In the genomic region with DNA sequence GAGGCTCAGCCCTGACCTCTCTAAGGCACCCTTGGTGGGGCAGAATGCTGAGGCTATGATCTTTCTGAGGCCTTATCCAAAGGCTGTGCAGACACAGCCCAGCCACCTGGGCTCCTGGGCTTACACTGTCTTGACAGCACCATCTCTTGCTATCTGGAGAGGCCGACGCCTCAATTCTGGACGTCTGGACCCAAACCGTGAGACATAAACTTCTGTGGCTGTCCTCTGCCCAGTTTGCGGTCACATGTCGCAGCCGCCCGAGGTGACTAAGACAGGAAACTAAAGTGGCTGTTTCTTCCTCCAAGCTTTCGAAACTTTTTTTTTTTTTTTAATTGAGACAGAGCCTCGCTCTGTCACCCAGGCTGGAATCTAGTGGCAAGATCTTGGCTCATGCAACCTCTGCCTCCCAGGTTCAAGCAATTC, we compare ENCODE assay signal across 8 cellular contexts.
DNase-seq lines count a peak whose midpoint lies in the region; ATAC-seq and TF ChIP-seq lines count a peak whose summit lies in the region.

No MANE protein-coding gene starts in this region.

- H3K4me1 Mint-ChIP-seq in dendritic cell treated with granulocyte-macrophage colony-stimulating factor and Interleukin-4, amounts not matched to agents 40 ng/mL and 50 ng/mL, for 4 days (ENCODE audit: low read depth) = peaks cover 62% of the 10 kb centered on the region
- H3K4me1 Mint-ChIP-seq in stimulated activated effector memory CD8-positive, alpha-beta T cell treated with anti-CD3 and anti-CD28 coated beads, Interleukin-12 subunit alpha, Interleukin-12 subunit beta, amount 100 ng/mL, for 72 hours = peaks cover 28% of the 10 kb centered on the region

- intact Hi-C loops in dendritic cell treated with granulocyte-macrophage colony-stimulating factor and Interleukin-4, amounts not matched to agents 40 ng/mL and 50 ng/mL, for 4 days (cut with micrococcal nuclease) = loop anchor here (1.0 to 5.0 kb wide), 4 partner anchors 84 to 698 kb away; partner anchors contain the start of genes RNASET2, RPS6KA2 and SFT2D1

- no peak for TF ChIP-seq CTCF in GM10266 (IDR thresholded peaks at IDR 0.05; ENCODE audit: control insufficient read depth, insufficient read depth, low read depth, missing control alignments)

- peak; percentile 73 for DNase-seq in RPMI8226
- DNase-seq in stimulated activated effector memory CD8-positive, alpha-beta T cell treated with anti-CD3 and anti-CD28 coated beads, Interleukin-12 subunit alpha, Interleukin-12 subunit beta, amount 100 ng/mL, for 72 hours (ENCODE audit: low spot score in 2 of 2) = no peak
- no peak for DNase-seq in GM10266 (ENCODE audit: extremely low spot score)
- no peak for DNase-seq in NCI-H345 treated with DMSO at 0.1 percent for 48 hours (lab: John Stamatoyannopoulos, UW; ENCODE audit: unreplicated experiment)
- no peak for DNase-seq in hippocampal formation (lab: John Stamatoyannopoulos, UW)

- H3K4me3 Mint-ChIP-seq in dendritic cell treated with granulocyte-macrophage colony-stimulating factor and Interleukin-4, amounts not matched to agents 40 ng/mL and 50 ng/mL, for 4 days = peak overlapping the region; percentile 68
- peak overlapping the region; percentile 64 for H3K4me3 Mint-ChIP-seq in stimulated activated effector memory CD8-positive, alpha-beta T cell treated with anti-CD3 and anti-CD28 coated beads, Interleukin-12 subunit alpha, Interleukin-12 subunit beta, amount 100 ng/mL, for 72 hours

- ATAC-seq in GM18499 (IDR thresholded peaks at IDR 0.05; ENCODE audit: insufficient read depth, unreplicated experiment) = peak; percentile 44
- ATAC-seq in HG02870 (IDR thresholded peaks at IDR 0.05; ENCODE audit: unreplicated experiment) = peak; percentile 43
- peak; percentile 81 for ATAC-seq in stimulated activated effector memory CD8-positive, alpha-beta T cell treated with anti-CD3 and anti-CD28 coated beads, Interleukin-12 subunit alpha, Interleukin-12 subunit beta, amount 100 ng/mL, for 72 hours

- H3K27me3 Mint-ChIP-seq in dendritic cell treated with granulocyte-macrophage colony-stimulating factor and Interleukin-4, amounts not matched to agents 40 ng/mL and 50 ng/mL, for 4 days = no peaks in the 10 kb centered on the region

- no peaks in the 10 kb centered on the region for H3K36me3 Mint-ChIP-seq in dendritic cell treated with granulocyte-macrophage colony-stimulating factor and Interleukin-4, amounts not matched to agents 40 ng/mL and 50 ng/mL, for 4 days (ENCODE audit: low read depth)
- no peaks in the 10 kb centered on the region for H3K36me3 Mint-ChIP-seq in stimulated activated effector memory CD8-positive, alpha-beta T cell treated with anti-CD3 and anti-CD28 coated beads, Interleukin-12 subunit alpha, Interleukin-12 subunit beta, amount 100 ng/mL, for 72 hours

- peak overlapping the region; percentile 100 for H3K27ac Mint-ChIP-seq in dendritic cell treated with granulocyte-macrophage colony-stimulating factor and Interleukin-4, amounts not matched to agents 40 ng/mL and 50 ng/mL, for 4 days
- H3K27ac Mint-ChIP-seq in stimulated activated effector memory CD8-positive, alpha-beta T cell treated with anti-CD3 and anti-CD28 coated beads, Interleukin-12 subunit alpha, Interleukin-12 subunit beta, amount 100 ng/mL, for 72 hours = peak overlapping the region; percentile 71

- no peaks in the 10 kb centered on the region for H3K9me3 Mint-ChIP-seq in dendritic cell treated with granulocyte-macrophage colony-stimulating factor and Interleukin-4, amounts not matched to agents 40 ng/mL and 50 ng/mL, for 4 days
- no peaks in the 10 kb centered on the region for H3K9me3 Mint-ChIP-seq in stimulated activated effector memory CD8-positive, alpha-beta T cell treated with anti-CD3 and anti-CD28 coated beads, Interleukin-12 subunit alpha, Interleukin-12 subunit beta, amount 100 ng/mL, for 72 hours
